In the genomic region with DNA sequence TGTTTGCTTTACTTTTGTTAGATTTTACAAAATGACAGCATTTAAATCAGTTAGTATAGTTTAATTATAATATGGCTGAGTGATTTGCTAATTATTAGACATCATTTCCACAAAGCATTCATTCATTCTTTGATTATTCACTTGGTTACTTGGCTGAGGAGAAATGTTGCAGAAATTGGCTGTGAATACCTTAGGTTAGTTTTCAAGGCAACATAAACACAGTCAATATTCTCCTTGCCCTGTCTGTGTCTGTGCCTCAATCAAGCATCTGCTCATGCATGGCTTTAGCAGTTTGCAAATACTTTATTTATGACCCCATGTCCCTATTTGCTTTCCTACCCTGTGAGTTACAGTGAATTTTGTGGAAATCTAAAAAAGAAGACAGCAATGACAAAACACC, we compare ENCODE assay signal across 14 cellular contexts.
DNase-seq lines count a peak whose midpoint lies in the region; ATAC-seq and TF ChIP-seq lines count a peak whose summit lies in the region.
"Had no signal": no experiment of that assay in that cellular context is flagged by ENCODE, and none has a peak within 500 bp of the region (broad histone marks: within the 10 kb centered on the region; RNA-seq: fewer than 3 reads in every experiment).

No MANE protein-coding gene starts in this region.

- no peak for TF ChIP-seq CTCF in HCT116 (IDR thresholded peaks at IDR 0.05 in 2 of 3, conservative IDR thresholded peaks at IDR 0.05 in 1 of 3; ENCODE audit: borderline replicate concordance in 1 of 3, insufficient read depth in 1 of 3, low read depth in 2 of 3, low read length in 2 of 3)

- peak overlapping the region; percentile 81 for H3K27ac Mint-ChIP-seq in activated T-helper 2 cell treated with anti-CD3 and anti-CD28 coated beads, Interferon-gamma antibody, Interleukin-2, Interleukin-4, amounts not matched to agents 10 μg/mL and 5 μg/mL and 100 μg/mL, durations not matched to agents 14 hours and 24 hours and 36 hours
- H3K27ac Mint-ChIP-seq: CD14-positive monocyte; CD8-positive, alpha-beta T cell; IgD-negative memory B cell had no signal

- H3K4me1 Mint-ChIP-seq in activated T-helper 2 cell treated with anti-CD3 and anti-CD28 coated beads, Interferon-gamma antibody, Interleukin-2, Interleukin-4, amounts not matched to agents 10 μg/mL and 5 μg/mL and 100 μg/mL, durations not matched to agents 14 hours and 24 hours and 36 hours (ENCODE audit: low read depth) = peaks cover 49% of the 10 kb centered on the region
- H3K4me1 Mint-ChIP-seq: IgD-negative memory B cell had no signal

- H3K79me2 ChIP-seq in HCT116 (ENCODE audit: insufficient read depth, low read length) = no peaks in the 10 kb centered on the region
- H3K79me2 ChIP-seq in mesendoderm (ENCODE audit: control insufficient read depth, insufficient read depth, low read length) = no peaks in the 10 kb centered on the region

- H2AFZ ChIP-seq in HCT116 (ENCODE audit: low read depth, low read length, poor library complexity, severe bottlenecking) = peak overlapping the region; percentile 77
- H2AFZ ChIP-seq: GM23248 had no signal

- H4K5ac ChIP-seq in mesendoderm (ENCODE audit: low read length) = no peak overlapping the region

- H3K27me3 ChIP-seq in HCT116 (ENCODE audit: insufficient read depth, low read length) (no peaks in the 10 kb centered on the region), mesendoderm (ENCODE audit: insufficient read depth, low read length, poor library complexity) (no peaks in the 10 kb centered on the region)

- no peaks in the 10 kb centered on the region for H3K79me1 ChIP-seq in mesendoderm (ENCODE audit: low read length)

- DNase-seq in Caki2 (ENCODE audit: low read depth) (peak; percentile 11), HCT116 (ENCODE audit: low read depth, low spot score) (no peak), mesendoderm (no peak), ACHN (no peak), ecto neural progenitor cell (ENCODE audit: low spot score) (no peak)
- DNase-seq in activated T-helper 2 cell treated with anti-CD3 and anti-CD28 coated beads, Interferon-gamma antibody, Interleukin-2, Interleukin-4, amounts not matched to agents 10 μg/mL and 5 μg/mL and 100 μg/mL, durations not matched to agents 14 hours and 24 hours and 36 hours (ENCODE audit: low spot score) = no peak
- DNase-seq: CD8-positive, alpha-beta T cell; COR-L47; GF-D8 had no signal

- ATAC-seq in HCT116 = no peak
- ATAC-seq in HG02798 (IDR thresholded peaks at IDR 0.05; ENCODE audit: poor library complexity, unreplicated experiment) = no peak
- ATAC-seq: A549; CD8-positive, alpha-beta T cell had no signal

- peak overlapping the region; percentile 57 for H3K56ac ChIP-seq in mesendoderm (ENCODE audit: low read length)

- intact Hi-C loops in HCT116 (cut with micrococcal nuclease) = no loop called here
- intact Hi-C loops in activated T-helper 2 cell treated with anti-CD3 and anti-CD28 coated beads, Interferon-gamma antibody, Interleukin-2, Interleukin-4, amounts not matched to agents 10 μg/mL and 5 μg/mL and 100 μg/mL, durations not matched to agents 14 hours and 24 hours and 36 hours (cut with micrococcal nuclease) = loop anchor here (2.0 to 10.0 kb wide), 2 partner anchors 292 to 434 kb away; no protein-coding TSS in a partner anchor

- H3K36me3 ChIP-seq in HCT116 (ENCODE audit: control insufficient read depth in 1 of 2, insufficient read depth in 2 of 2, low read length in 2 of 2) (no peaks in the 10 kb centered on the region), mesendoderm (ENCODE audit: control insufficient read depth, insufficient read depth, low read length) (no peaks in the 10 kb centered on the region)

- H3K4me3 Mint-ChIP-seq in activated T-helper 2 cell treated with anti-CD3 and anti-CD28 coated beads, Interferon-gamma antibody, Interleukin-2, Interleukin-4, amounts not matched to agents 10 μg/mL and 5 μg/mL and 100 μg/mL, durations not matched to agents 14 hours and 24 hours and 36 hours (ENCODE audit: low read depth) = no peak overlapping the region
- H3K4me3 Mint-ChIP-seq: CD14-positive monocyte; CD8-positive, alpha-beta T cell; IgD-negative memory B cell had no signal

- POLR2A ChIA-PET in HCT116 (lab: Charles Lee) = no interaction called here

- no peak overlapping the region for H2BK120ac ChIP-seq in mesendoderm (ENCODE audit: low read depth, low read length)

- no peak overlapping the region for H3K18ac ChIP-seq in mesendoderm (ENCODE audit: low read length)

- H3K9me3 ChIP-seq in HCT116 (ENCODE audit: control insufficient read depth in 1 of 2, insufficient read depth in 1 of 2, low read depth in 1 of 2, low read length in 2 of 2) = no peaks in the 10 kb centered on the region
- H3K9me3 ChIP-seq: A549 had no signal

- H3K4me2 ChIP-seq in HCT116 (ENCODE audit: low read length) = no peak overlapping the region
- no peak overlapping the region for H3K4me2 ChIP-seq in mesendoderm (ENCODE audit: low read length)

- no peaks in the 10 kb centered on the region for H4K20me1 ChIP-seq in HCT116 (ENCODE audit: insufficient read depth)

- no peak overlapping the region for H3K4ac ChIP-seq in mesendoderm (ENCODE audit: low read depth, low read length)

- RAD21 ChIA-PET in HCT116 (lab: Charles Lee; ENCODE audit: low non-redundant PET in 1 of 2, low total read pairs in 2 of 2, uncharacterized antibody in 2 of 2, unreplicated experiment in 2 of 2) = no interaction called here

- no peaks in the 10 kb centered on the region for H3K27me3 Mint-ChIP-seq in activated T-helper 2 cell treated with anti-CD3 and anti-CD28 coated beads, Interferon-gamma antibody, Interleukin-2, Interleukin-4, amounts not matched to agents 10 μg/mL and 5 μg/mL and 100 μg/mL, durations not matched to agents 14 hours and 24 hours and 36 hours (ENCODE audit: low read depth)

- no peak overlapping the region for H3K23ac ChIP-seq in mesendoderm (ENCODE audit: low read length)

- H3K9me3 Mint-ChIP-seq in activated T-helper 2 cell treated with anti-CD3 and anti-CD28 coated beads, Interferon-gamma antibody, Interleukin-2, Interleukin-4, amounts not matched to agents 10 μg/mL and 5 μg/mL and 100 μg/mL, durations not matched to agents 14 hours and 24 hours and 36 hours = no peaks in the 10 kb centered on the region
- H3K9me3 Mint-ChIP-seq: CD8-positive, alpha-beta T cell; IgD-negative memory B cell had no signal

- in situ Hi-C loops in Caki2 (cut with HindIII; ENCODE audit: low pct_unique_long_range_greater_than_20kb, low sequenced_read_pairs) (no loop called here), ACHN (cut with HindIII; ENCODE audit: low pct_ligation_motif_present, low pct_unique_long_range_greater_than_20kb, low sequenced_read_pairs) (no loop called here)

- no peak for TF ChIP-seq POLR2A in HCT116 (IDR thresholded peaks at IDR 0.05; ENCODE audit: borderline replicate concordance, extremely low read depth, insufficient read depth, insufficient read length)

- CTCF ChIA-PET in HCT116 (lab: Charles Lee) = no interaction called here

- no peak overlapping the region for H2BK15ac ChIP-seq in mesendoderm (replicated peaks; ENCODE audit: low read depth)

- no peak overlapping the region for H4K8ac ChIP-seq in mesendoderm (ENCODE audit: low read depth, low read length)

- peak overlapping the region; percentile 29 for H2AK5ac ChIP-seq in mesendoderm (ENCODE audit: low read length)

- H3K9ac ChIP-seq in HCT116 (ENCODE audit: low read length) (no peak overlapping the region), mesendoderm (ENCODE audit: low read length) (no peak overlapping the region)
- H3K9ac ChIP-seq: GM23248 had no signal

- H3K4me1 ChIP-seq in HCT116 (ENCODE audit: control insufficient read depth in 1 of 2, insufficient read depth in 2 of 2, low read length in 2 of 2) (peaks cover 8 to 41% of the 10 kb centered on the region in 2 experiments), mesendoderm (ENCODE audit: control insufficient read depth, low read depth, low read length) (peaks cover 11% of the 10 kb centered on the region)

- BruUV-seq in HCT116 (replicated peaks; lab: Mats Ljungman, UMichigan) = no TSS peak

- H2BK5ac ChIP-seq in mesendoderm (ENCODE audit: low read length) = peak overlapping the region; percentile 47

- no peak overlapping the region for H3K4me3 ChIP-seq in HCT116 (replicated peaks in 1 of 2; ENCODE audit: low read depth in 1 of 2, low read length in 2 of 2)
- no peak overlapping the region for H3K4me3 ChIP-seq in mesendoderm (ENCODE audit: low read length)
- H3K4me3 ChIP-seq: A549, GM23248 had no signal

- peaks cover 3% of the 10 kb centered on the region for H3K36me3 Mint-ChIP-seq in activated T-helper 2 cell treated with anti-CD3 and anti-CD28 coated beads, Interferon-gamma antibody, Interleukin-2, Interleukin-4, amounts not matched to agents 10 μg/mL and 5 μg/mL and 100 μg/mL, durations not matched to agents 14 hours and 24 hours and 36 hours (ENCODE audit: low read depth)
- H3K36me3 Mint-ChIP-seq: CD14-positive monocyte; CD8-positive, alpha-beta T cell; IgD-negative memory B cell had no signal

- H3K27ac ChIP-seq in HCT116 (ENCODE audit: low read depth, low read length) = no peak overlapping the region
- H3K27ac ChIP-seq in mesendoderm (ENCODE audit: low read depth, low read length) = peak overlapping the region; percentile 17
- H3K27ac ChIP-seq: GM23248 had no signal

- TF ChIP-seq RAD21 in HCT116 (IDR thresholded peaks at IDR 0.05; ENCODE audit: low read depth) = no peak

- H3K9me2 ChIP-seq in HCT116 (ENCODE audit: insufficient read depth) = no peaks in the 10 kb centered on the region

TF ChIP-seq in HCT116, 20 proteins besides CTCF, POLR2A, EP300 and RAD21 (continues in another document):
- TF ChIP-seq SIN3A (IDR thresholded peaks at IDR 0.05; ENCODE audit: low read depth) (no peak), ZNF274 (IDR thresholded peaks at IDR 0.05; ENCODE audit: low read depth, low read length) (no peak), CBX3 (IDR thresholded peaks at IDR 0.05; ENCODE audit: low read depth) (no peak), POLR2AphosphoS5 (IDR thresholded peaks at IDR 0.05; ENCODE audit: low read depth, low read length) (no peak), TCF7L2 (IDR thresholded peaks at IDR 0.05; ENCODE audit: borderline replicate concordance, extremely low read depth, insufficient read depth, insufficient read length) (no peak), EZH2phosphoT487 (IDR thresholded peaks at IDR 0.05; ENCODE audit: borderline replicate concordance) (no peak), EGR1 (IDR thresholded peaks at IDR 0.05; ENCODE audit: low read depth) (no peak), ELF1 (IDR thresholded peaks at IDR 0.05; ENCODE audit: borderline replicate concordance, low read depth) (no peak), EZH2 (IDR thresholded peaks at IDR 0.05) (no peak), SP1 (IDR thresholded peaks at IDR 0.05; ENCODE audit: low read depth) (no peak), CEBPB (IDR thresholded peaks at IDR 0.05; ENCODE audit: low read depth) (no peak)
